1 cellular context compared by ENCODE assay signal in the genomic region with DNA sequence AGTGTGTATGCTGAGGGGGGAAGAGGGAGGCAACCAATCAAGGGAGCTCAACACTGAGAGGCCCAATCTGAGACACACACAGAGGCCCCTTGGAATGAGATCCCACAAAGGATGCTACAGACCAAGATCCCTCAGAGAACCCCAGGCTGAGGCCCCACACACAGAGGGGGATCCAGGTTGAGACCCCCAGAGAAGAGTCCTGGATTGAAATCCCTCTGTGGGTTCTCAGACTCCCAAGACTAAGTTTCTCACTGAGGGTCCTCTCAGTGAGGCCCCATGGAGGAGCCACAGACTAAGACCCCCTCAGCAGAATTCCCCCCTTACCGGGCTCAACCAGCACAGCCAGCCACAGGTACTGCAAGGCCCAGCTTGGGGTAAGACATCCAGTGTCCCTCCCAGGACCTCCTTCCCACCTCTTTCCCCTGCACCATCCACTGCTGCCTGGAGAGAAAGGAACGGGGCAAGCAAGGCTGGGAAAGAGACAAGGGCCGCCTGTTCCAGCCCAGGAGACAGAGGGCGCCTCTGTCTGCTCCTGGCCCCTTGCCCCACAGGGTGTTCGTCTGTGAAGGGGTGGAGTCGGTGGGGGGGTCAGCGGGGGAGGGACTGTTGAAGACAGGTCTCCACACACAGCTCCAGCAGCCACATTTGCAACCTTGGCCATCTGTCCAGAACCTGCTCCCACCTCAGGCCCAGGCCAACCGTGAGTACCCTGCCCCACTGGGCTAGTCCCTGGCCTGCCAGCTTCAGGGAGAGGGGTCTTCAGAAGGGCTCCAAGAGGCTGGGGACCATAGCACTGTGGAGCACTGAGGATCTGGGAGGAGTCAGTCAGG.
TF ChIP-seq lines count a peak whose summit lies in the region.

A gene (plus strand): TSS at position 638 of the 830 bp plus-strand sequence. CDS start 2,088 bp downstream, outside the sequence.

TF ChIP-seq in K562, 482 proteins besides CTCF, POLR2A, EP300 and RAD21 (continued from another document and continues in another):
- TF ChIP-seq, protein P1, sequence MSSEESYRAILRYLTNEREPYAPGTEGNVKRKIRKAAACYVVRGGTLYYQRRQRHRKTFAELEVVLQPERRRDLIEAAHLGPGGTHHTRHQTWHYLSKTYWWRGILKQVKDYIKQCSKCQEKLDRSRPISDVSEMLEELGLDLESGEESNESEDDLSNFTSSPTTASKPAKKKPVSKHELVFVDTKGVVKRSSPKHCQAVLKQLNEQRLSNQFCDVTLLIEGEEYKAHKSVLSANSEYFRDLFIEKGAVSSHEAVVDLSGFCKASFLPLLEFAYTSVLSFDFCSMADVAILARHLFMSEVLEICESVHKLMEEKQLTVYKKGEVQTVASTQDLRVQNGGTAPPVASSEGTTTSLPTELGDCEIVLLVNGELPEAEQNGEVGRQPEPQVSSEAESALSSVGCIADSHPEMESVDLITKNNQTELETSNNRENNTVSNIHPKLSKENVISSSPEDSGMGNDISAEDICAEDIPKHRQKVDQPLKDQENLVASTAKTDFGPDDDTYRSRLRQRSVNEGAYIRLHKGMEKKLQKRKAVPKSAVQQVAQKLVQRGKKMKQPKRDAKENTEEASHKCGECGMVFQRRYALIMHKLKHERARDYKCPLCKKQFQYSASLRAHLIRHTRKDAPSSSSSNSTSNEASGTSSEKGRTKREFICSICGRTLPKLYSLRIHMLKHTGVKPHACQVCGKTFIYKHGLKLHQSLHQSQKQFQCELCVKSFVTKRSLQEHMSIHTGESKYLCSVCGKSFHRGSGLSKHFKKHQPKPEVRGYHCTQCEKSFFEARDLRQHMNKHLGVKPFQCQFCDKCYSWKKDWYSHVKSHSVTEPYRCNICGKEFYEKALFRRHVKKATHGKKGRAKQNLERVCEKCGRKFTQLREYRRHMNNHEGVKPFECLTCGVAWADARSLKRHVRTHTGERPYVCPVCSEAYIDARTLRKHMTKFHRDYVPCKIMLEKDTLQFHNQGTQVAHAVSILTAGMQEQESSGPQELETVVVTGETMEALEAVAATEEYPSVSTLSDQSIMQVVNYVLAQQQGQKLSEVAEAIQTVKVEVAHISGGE (CRISPR knock-in tag; IDR thresholded peaks at IDR 0.05): no peak
- TF ChIP-seq ELF2 (CRISPR knock-in tag; IDR thresholded peaks at IDR 0.05) (no peak), ARHGAP35 (IDR thresholded peaks at IDR 0.05; ENCODE audit: partially characterized antibody) (no peak), CBX5 (IDR thresholded peaks at IDR 0.05; ENCODE audit: borderline replicate concordance, low read depth) (no peak), SMARCB1 (IDR thresholded peaks at IDR 0.05; ENCODE audit: insufficient read length, low read depth) (no peak), ZBTB8A (IDR thresholded peaks at IDR 0.05; ENCODE audit: partially characterized antibody) (no peak), ILF3 (IDR thresholded peaks at IDR 0.05; ENCODE audit: borderline replicate concordance) (no peak), L3MBTL2 (IDR thresholded peaks at IDR 0.05) (no peak), ILK (tag; IDR thresholded peaks at IDR 0.05; ENCODE audit: borderline replicate concordance, low read depth) (no peak), ZNF24 (IDR thresholded peaks at IDR 0.05) (no peak), KLF10 (CRISPR knock-in tag; IDR thresholded peaks at IDR 0.05) (no peak), SMARCC2 (IDR thresholded peaks at IDR 0.05; ENCODE audit: low read depth) (0 out of 2 replicates have a peak, but pooled peaks have one; percentile 0), MAZ (CRISPR knock-in tag; conservative IDR thresholded peaks at IDR 0.05 in 1 of 2, IDR thresholded peaks at IDR 0.05 in 1 of 2) (peak in 1 of 2 experiments; percentile 59; a peak in 2 of 4 replicates), SUPT5H (IDR thresholded peaks at IDR 0.05) (no peak), MTA3 (IDR thresholded peaks at IDR 0.05; ENCODE audit: borderline replicate concordance) (peak; percentile 43; the same call in 1 of the 2 replicates), U2AF1 (optimal IDR thresholded peaks at IDR 0.05; ENCODE audit: low read depth, low read length) (no peak), HDAC2 (IDR thresholded peaks at IDR 0.05) (0 out of 2 replicates have a peak, but pooled peaks have one; percentile 6), ZNF263 (CRISPR knock-in tag; IDR thresholded peaks at IDR 0.05; ENCODE audit: borderline replicate concordance) (peak; percentile 81), CHD4 (IDR thresholded peaks at IDR 0.05; ENCODE audit: insufficient read depth, insufficient replicate concordance, low read depth, low read length, poor library complexity, severe bottlenecking) (peak; percentile 33), ESRRA (IDR thresholded peaks at IDR 0.05; ENCODE audit: borderline replicate concordance, low read depth) (no peak), YBX1 (IDR thresholded peaks at IDR 0.05) (no peak), HDAC6 (IDR thresholded peaks at IDR 0.05; ENCODE audit: low read depth, low read length) (no peak), KDM2B (CRISPR knock-in tag; IDR thresholded peaks at IDR 0.05) (no peak), NCOA4 (IDR thresholded peaks at IDR 0.05; ENCODE audit: partially characterized antibody) (no peak), KDM5B (IDR thresholded peaks at IDR 0.05; ENCODE audit: insufficient replicate concordance, low read depth, low read length) (peak; percentile 58), NCOA1 (IDR thresholded peaks at IDR 0.05; ENCODE audit: low read depth) (no peak), PTRF (tag; IDR thresholded peaks at IDR 0.05) (no peak), NR4A1 (CRISPR knock-in tag; IDR thresholded peaks at IDR 0.05) (no peak), NR4A1 (tag; IDR thresholded peaks at IDR 0.05) (no peak), KHSRP (IDR thresholded peaks at IDR 0.05) (no peak), PHF21A (IDR thresholded peaks at IDR 0.05; ENCODE audit: borderline replicate concordance, low read depth) (no peak), JUND (IDR thresholded peaks at IDR 0.05; ENCODE audit: borderline replicate concordance, low read depth, low read length) (0 out of 2 replicates have a peak, but pooled peaks have one; percentile 4), JUND (tag; IDR thresholded peaks at IDR 0.05; ENCODE audit: borderline replicate concordance, low read depth, low read length) (no peak), RBM22 (IDR thresholded peaks at IDR 0.05; ENCODE audit: low read depth, low read length, poor library complexity, severe bottlenecking) (no peak), MYBL2 (IDR thresholded peaks at IDR 0.05; ENCODE audit: low read depth) (no peak), MYBL2 (CRISPR knock-in tag; IDR thresholded peaks at IDR 0.05; ENCODE audit: borderline replicate concordance) (no peak), GATAD2A (IDR thresholded peaks at IDR 0.05) (no peak), RBM14 (IDR thresholded peaks at IDR 0.05; ENCODE audit: borderline replicate concordance, insufficient read depth, low read depth, low read length) (no peak), ZNF707 (CRISPR knock-in tag; conservative IDR thresholded peaks at IDR 0.05) (no peak), ZNF75A (CRISPR knock-in tag; IDR thresholded peaks at IDR 0.05) (no peak), NFE2L1 (tag; IDR thresholded peaks at IDR 0.05; ENCODE audit: borderline replicate concordance, low read depth) (no peak), ZNF175 (CRISPR knock-in tag; IDR thresholded peaks at IDR 0.05; ENCODE audit: low read depth) (peak; percentile 6; the same call in 1 of the 2 replicates), ZSCAN32 (CRISPR knock-in tag; IDR thresholded peaks at IDR 0.05) (no peak)
- TF ChIP-seq, protein P2, sequence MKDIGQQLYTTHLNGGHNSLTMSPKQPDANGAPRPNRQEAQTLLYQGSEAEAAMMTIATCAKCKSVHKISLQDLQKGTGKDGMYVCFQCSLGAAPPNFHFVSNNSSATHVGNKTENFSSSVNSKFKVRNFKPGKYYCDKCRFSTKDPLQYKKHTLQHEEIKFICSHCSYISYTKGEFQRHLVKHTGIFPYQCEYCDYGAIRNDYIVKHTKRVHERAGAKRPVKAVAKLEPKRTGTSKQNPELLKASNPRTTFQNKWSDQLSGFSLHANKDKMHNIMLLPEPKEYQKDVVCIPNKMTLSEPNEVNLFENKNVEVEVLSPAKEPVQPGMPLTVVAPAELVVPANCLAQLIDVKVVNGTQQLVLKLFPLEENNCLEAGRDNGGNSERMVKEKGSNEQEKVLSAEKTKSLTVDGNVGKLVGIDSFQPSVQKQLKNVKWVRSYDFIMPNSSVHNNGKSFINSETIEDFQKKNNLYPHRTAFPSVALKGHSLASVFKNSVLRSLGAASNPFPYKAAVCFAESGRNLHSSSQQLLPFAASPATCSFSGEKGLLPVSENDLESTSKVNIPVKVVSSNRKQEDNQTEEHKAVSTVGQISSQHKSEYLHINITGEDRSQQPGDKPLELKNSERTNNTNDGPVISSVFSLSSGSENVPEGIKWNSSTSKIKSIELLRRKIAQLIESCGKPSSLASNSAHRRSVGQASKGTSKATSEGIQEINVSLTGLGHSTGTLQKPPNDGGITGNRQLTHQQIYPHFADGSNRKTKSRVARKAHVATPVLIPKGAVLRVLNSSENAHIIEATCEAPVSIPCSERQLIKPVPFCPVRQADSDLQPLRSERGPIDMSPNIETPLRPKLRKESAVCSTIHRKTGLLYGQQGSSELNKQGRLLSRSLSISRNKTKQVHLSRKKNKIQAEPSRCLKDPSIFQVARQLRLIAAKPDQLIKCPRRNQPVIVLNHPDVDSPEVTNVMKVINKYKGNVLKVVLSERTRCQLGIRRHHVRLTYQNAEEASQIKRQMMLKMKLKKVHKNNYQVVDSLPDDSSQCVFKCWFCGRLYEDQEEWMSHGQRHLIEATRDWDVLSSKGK (CRISPR knock-in tag; IDR thresholded peaks at IDR 0.05): no peak
- TF ChIP-seq, protein P3, sequence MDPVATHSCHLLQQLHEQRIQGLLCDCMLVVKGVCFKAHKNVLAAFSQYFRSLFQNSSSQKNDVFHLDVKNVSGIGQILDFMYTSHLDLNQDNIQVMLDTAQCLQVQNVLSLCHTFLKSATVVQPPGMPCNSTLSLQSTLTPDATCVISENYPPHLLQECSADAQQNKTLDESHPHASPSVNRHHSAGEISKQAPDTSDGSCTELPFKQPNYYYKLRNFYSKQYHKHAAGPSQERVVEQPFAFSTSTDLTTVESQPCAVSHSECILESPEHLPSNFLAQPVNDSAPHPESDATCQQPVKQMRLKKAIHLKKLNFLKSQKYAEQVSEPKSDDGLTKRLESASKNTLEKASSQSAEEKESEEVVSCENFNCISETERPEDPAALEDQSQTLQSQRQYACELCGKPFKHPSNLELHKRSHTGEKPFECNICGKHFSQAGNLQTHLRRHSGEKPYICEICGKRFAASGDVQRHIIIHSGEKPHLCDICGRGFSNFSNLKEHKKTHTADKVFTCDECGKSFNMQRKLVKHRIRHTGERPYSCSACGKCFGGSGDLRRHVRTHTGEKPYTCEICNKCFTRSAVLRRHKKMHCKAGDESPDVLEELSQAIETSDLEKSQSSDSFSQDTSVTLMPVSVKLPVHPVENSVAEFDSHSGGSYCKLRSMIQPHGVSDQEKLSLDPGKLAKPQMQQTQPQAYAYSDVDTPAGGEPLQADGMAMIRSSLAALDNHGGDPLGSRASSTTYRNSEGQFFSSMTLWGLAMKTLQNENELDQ (CRISPR knock-in tag; IDR thresholded peaks at IDR 0.05; ENCODE audit: borderline replicate concordance): no peak
- TF ChIP-seq, protein P4, sequence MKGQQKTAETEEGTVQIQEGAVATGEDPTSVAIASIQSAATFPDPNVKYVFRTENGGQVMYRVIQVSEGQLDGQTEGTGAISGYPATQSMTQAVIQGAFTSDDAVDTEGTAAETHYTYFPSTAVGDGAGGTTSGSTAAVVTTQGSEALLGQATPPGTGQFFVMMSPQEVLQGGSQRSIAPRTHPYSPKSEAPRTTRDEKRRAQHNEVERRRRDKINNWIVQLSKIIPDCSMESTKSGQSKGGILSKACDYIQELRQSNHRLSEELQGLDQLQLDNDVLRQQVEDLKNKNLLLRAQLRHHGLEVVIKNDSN (CRISPR knock-in tag; IDR thresholded peaks at IDR 0.05): no peak
- TF ChIP-seq, protein P5, sequence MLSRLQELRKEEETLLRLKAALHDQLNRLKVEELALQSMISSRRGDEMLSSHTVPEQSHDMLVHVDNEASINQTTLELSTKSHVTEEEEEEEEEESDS (CRISPR knock-in tag; IDR thresholded peaks at IDR 0.05): no peak
- TF ChIP-seq, protein P6, sequence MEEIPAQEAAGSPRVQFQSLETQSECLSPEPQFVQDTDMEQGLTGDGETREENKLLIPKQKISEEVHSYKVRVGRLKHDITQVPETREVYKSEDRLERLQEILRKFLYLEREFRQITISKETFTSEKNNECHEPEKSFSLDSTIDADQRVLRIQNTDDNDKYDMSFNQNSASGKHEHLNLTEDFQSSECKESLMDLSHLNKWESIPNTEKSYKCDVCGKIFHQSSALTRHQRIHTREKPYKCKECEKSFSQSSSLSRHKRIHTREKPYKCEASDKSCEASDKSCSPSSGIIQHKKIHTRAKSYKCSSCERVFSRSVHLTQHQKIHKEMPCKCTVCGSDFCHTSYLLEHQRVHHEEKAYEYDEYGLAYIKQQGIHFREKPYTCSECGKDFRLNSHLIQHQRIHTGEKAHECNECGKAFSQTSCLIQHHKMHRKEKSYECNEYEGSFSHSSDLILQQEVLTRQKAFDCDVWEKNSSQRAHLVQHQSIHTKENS (CRISPR knock-in tag; IDR thresholded peaks at IDR 0.05): no peak
- TF ChIP-seq, protein P7, sequence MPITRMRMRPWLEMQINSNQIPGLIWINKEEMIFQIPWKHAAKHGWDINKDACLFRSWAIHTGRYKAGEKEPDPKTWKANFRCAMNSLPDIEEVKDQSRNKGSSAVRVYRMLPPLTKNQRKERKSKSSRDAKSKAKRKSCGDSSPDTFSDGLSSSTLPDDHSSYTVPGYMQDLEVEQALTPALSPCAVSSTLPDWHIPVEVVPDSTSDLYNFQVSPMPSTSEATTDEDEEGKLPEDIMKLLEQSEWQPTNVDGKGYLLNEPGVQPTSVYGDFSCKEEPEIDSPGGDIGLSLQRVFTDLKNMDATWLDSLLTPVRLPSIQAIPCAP (CRISPR knock-in tag; IDR thresholded peaks at IDR 0.05; ENCODE audit: borderline replicate concordance): no peak
- TF ChIP-seq, protein P8, sequence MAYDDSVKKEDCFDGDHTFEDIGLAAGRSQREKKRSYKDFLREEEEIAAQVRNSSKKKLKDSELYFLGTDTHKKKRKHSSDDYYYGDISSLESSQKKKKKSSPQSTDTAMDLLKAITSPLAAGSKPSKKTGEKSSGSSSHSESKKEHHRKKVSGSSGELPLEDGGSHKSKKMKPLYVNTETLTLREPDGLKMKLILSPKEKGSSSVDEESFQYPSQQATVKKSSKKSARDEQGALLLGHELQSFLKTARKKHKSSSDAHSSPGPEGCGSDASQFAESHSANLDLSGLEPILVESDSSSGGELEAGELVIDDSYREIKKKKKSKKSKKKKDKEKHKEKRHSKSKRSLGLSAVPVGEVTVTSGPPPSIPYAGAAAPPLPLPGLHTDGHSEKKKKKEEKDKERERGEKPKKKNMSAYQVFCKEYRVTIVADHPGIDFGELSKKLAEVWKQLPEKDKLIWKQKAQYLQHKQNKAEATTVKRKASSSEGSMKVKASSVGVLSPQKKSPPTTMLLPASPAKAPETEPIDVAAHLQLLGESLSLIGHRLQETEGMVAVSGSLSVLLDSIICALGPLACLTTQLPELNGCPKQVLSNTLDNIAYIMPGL (CRISPR knock-in tag; IDR thresholded peaks at IDR 0.05): 0 out of 2 replicates have a peak, but pooled peaks have one; percentile 9
- TF ChIP-seq, protein P9, sequence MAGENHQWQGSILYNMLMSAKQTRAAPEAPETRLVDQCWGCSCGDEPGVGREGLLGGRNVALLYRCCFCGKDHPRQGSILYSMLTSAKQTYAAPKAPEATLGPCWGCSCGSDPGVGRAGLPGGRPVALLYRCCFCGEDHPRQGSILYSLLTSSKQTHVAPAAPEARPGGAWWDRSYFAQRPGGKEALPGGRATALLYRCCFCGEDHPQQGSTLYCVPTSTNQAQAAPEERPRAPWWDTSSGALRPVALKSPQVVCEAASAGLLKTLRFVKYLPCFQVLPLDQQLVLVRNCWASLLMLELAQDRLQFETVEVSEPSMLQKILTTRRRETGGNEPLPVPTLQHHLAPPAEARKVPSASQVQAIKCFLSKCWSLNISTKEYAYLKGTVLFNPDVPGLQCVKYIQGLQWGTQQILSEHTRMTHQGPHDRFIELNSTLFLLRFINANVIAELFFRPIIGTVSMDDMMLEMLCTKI (IDR thresholded peaks at IDR 0.05; ENCODE audit: partially characterized antibody): no peak
